In genomic region chr3:178352300-178353021, GRCh38 we compare ENCODE assay signal across 11 cellular contexts.
A peak's percentile ranks its signal among the peaks of the same experiment; 100 is the strongest.
DNase-seq lines count a peak whose midpoint lies in the region; TF ChIP-seq lines count a peak whose summit lies in the region.
"Had no signal": no experiment of that assay in that cellular context is flagged by ENCODE, and none has a peak within 500 bp of the region (broad histone marks: within the 10 kb centered on the region; RNA-seq: fewer than 3 reads in every experiment).

No MANE protein-coding gene starts in this region.

- no TSS peak for BruUV-seq in Calu3 (replicated peaks; lab: Mats Ljungman, UMichigan)

- H3K27ac ChIP-seq in adrenal gland: no peak overlapping the region

- H3K4me3 ChIP-seq in adrenal gland (no peak overlapping the region), lower leg skin (ENCODE audit: low read depth, poor library complexity, severe bottlenecking) (no peak overlapping the region)

- DNase-seq in Calu3 (peak; percentile 57), NCI-H1105 (lab: John Stamatoyannopoulos, UW) (peak; percentile 19), chondrocyte (ENCODE audit: low spot score) (no peak), myocyte (ENCODE audit: low read depth) (peak; percentile 81), NCI-H187 (lab: John Stamatoyannopoulos, UW) (no peak), adrenal gland (no peak), lower leg skin (ENCODE audit: low spot score in 2 of 2) (no peak)
- DNase-seq in stimulated activated CD4-positive, alpha-beta T cell treated with anti-CD3 and anti-CD28 coated beads, Interleukin-12 subunit alpha, Interleukin-12 subunit beta, amount 100 ng/mL, for 4 hours: no peak
- DNase-seq: activated CD8-positive, alpha-beta memory T cell treated with anti-CD3 and anti-CD28 coated beads, Interleukin-2, amount 50 U/mL, for 48 hours; NCI-H524; stimulated activated CD4-positive, alpha-beta T cell treated with anti-CD3 and anti-CD28 coated beads, Interleukin-4, amount 100 ng/mL, for 1 hour had no signal

- no peak for TF ChIP-seq CTCF in Calu3 (IDR thresholded peaks at IDR 0.05; ENCODE audit: unreplicated experiment)
- no peak for TF ChIP-seq CTCF in chondrocyte (IDR thresholded peaks at IDR 0.05)
- no peak for TF ChIP-seq CTCF in adrenal gland (IDR thresholded peaks at IDR 0.05)
- no peak for TF ChIP-seq CTCF in lower leg skin (IDR thresholded peaks at IDR 0.05)

- H3K27ac Mint-ChIP-seq in Calu3 (ENCODE audit: unreplicated experiment) (peak overlapping the region; percentile 14), chondrocyte (ENCODE audit: unreplicated experiment) (peak overlapping the region; percentile 84)

- H3K9me3 Mint-ChIP-seq in Calu3 (ENCODE audit: low read depth, unreplicated experiment): peaks cover 4% of the 10 kb centered on the region
- peaks cover 14% of the 10 kb centered on the region for H3K9me3 Mint-ChIP-seq in chondrocyte (ENCODE audit: low read depth)

- H3K27me3 ChIP-seq in adrenal gland: no peaks in the 10 kb centered on the region

- intact Hi-C loops in Calu3 (cut with micrococcal nuclease; ENCODE audit: unreplicated experiment): no loop called here
- intact Hi-C loops in adrenal gland (cut with DNase I): no loop called here
- intact Hi-C loops in lower leg skin (cut with DNase I; ENCODE audit: low total_unique reads): no loop called here

- H3K27me3 Mint-ChIP-seq in Calu3 (ENCODE audit: unreplicated experiment) (no peaks in the 10 kb centered on the region), chondrocyte (ENCODE audit: low read depth) (no peaks in the 10 kb centered on the region)

- H3K36me3 Mint-ChIP-seq in Calu3 (ENCODE audit: insufficient read depth, unreplicated experiment) (no peaks in the 10 kb centered on the region), chondrocyte (ENCODE audit: low read depth) (peaks cover 10% of the 10 kb centered on the region)

- peaks cover 8% of the 10 kb centered on the region for H3K4me1 Mint-ChIP-seq in Calu3 (ENCODE audit: low read depth, unreplicated experiment)
- peaks cover 44% of the 10 kb centered on the region for H3K4me1 Mint-ChIP-seq in chondrocyte (ENCODE audit: low read depth)

- TF ChIP-seq POLR2A in adrenal gland (IDR thresholded peaks at IDR 0.05) (no peak), lower leg skin (IDR thresholded peaks at IDR 0.05) (no peak)

- H3K9me3 ChIP-seq in adrenal gland (replicated peaks in 1 of 3): peaks cover 0 to 6% (median 0%) of the 10 kb centered on the region in 3 donors

- CTCF ChIA-PET in Calu3 (lab: Charles Lee): no interaction called here

- H3K4me1 ChIP-seq in adrenal gland (replicated peaks in 1 of 2): peaks cover 0 to 21% of the 10 kb centered on the region in 2 donors

- no peaks in the 10 kb centered on the region for H3K36me3 ChIP-seq in adrenal gland (replicated peaks in 1 of 2)

- peak overlapping the region; percentile 6 for H3K4me3 Mint-ChIP-seq in Calu3 (ENCODE audit: low read depth, unreplicated experiment)
- H3K4me3 Mint-ChIP-seq in chondrocyte (ENCODE audit: unreplicated experiment): peak overlapping the region; percentile 52

- 31 to 58% (median 42%) methylated on average over 3 of the region's 3 CpGs for WGBS in adrenal gland, 4 donors
- 37 to 49% methylated on average over 3 of the region's 3 CpGs for WGBS in lower leg skin, 2 donors

Comparison
In these comparisons a context has a peak if more than half of its experiments do, and no peak if none do; other contexts are left out.
1. DNase-seq: peak in Calu3 (single experiment), NCI-H1105 (single experiment) and myocyte (single experiment); none in chondrocyte (single experiment), NCI-H187 (0 of 2), adrenal gland (0 of 7), lower leg skin (0 of 2) and stimulated activated CD4-positive, alpha-beta T cell treated with anti-CD3 and anti-CD28 coated beads, Interleukin-12 subunit alpha, Interleukin-12 subunit beta, amount 100 ng/mL, for 4 hours (single experiment).